In the genomic region with DNA sequence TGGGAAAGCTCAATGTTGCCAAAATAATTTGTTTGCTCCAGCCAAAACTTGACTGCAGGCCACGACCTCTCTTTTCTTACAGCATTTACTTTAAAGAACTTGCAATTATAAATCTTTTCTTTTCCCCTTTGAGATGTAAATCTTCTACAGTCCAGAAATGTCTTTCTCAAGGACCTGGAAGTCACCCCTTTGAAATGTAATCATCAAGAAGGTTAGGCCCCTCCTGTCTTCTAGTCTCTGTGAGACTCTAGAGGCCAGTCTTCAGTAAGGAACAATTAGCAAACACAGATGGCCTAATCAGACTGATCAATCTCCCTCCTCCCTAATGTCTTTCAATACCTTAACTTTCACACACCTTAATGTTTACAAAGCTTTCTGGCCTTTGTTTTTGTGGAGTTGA, we compare ENCODE assay signal across 22 cellular contexts.
"Had no signal": no experiment of that assay in that cellular context is flagged by ENCODE, and none has a peak within 500 bp of the region (broad histone marks: within the 10 kb centered on the region; RNA-seq: fewer than 3 reads in every experiment).

No MANE protein-coding gene starts in this region.

- DNase-seq: dorsolateral prefrontal cortex; effector CD4-positive, alpha-beta T cell; endodermal cell; kidney; left lung; naive thymus-derived CD8-positive, alpha-beta T cell; nephron progenitor cell; occipital lobe; ovary; posterior cingulate gyrus; psoas muscle; right cardiac atrium; spleen; stimulated activated CD4-positive, alpha-beta T cell treated with anti-CD3 and anti-CD28 coated beads, Interleukin-4, amount 100 ng/mL, for 4 hours; stimulated activated naive CD8-positive, alpha-beta T cell treated with anti-CD3 and anti-CD28 coated beads, Interleukin-15, Interleukin-2, amounts not matched to agents 100 U/mL and 50 U/mL, for 24 hours; substantia nigra; testis; tibial artery had no signal

- H3K9me3 ChIP-seq: esophagus muscularis mucosa, ovary, psoas muscle, spleen, testis, tibial artery had no signal

- H3K4me1 Mint-ChIP-seq: naive thymus-derived CD8-positive, alpha-beta T cell; stimulated activated memory B cell treated with anti-CD40 and anti-IgM and Interleukin-4, amounts not matched to agents 10 μg/mL and 1 μg/mL and 100 μg/mL, for 72 hours had no signal

- H3K4me3 ChIP-seq: dorsolateral prefrontal cortex, esophagus muscularis mucosa, left lung, ovary, psoas muscle, skin epidermis, spleen, testis, tibial artery had no signal

- H3K27me3 ChIP-seq: dorsolateral prefrontal cortex, esophagus muscularis mucosa, left lung, ovary, spleen, testis, tibial artery had no signal

- H3K4me1 ChIP-seq: left lung, psoas muscle, spleen, testis had no signal

- H3K36me3 Mint-ChIP-seq: naive thymus-derived CD8-positive, alpha-beta T cell; stimulated activated memory B cell treated with anti-CD40 and anti-IgM and Interleukin-4, amounts not matched to agents 10 μg/mL and 1 μg/mL and 100 μg/mL, for 72 hours; type B pancreatic cell had no signal

- H3K4me3 Mint-ChIP-seq: endodermal cell; naive thymus-derived CD8-positive, alpha-beta T cell; nephron progenitor cell; stimulated activated memory B cell treated with anti-CD40 and anti-IgM and Interleukin-4, amounts not matched to agents 10 μg/mL and 1 μg/mL and 100 μg/mL, for 72 hours; type B pancreatic cell had no signal

- H3K9me3 Mint-ChIP-seq: endodermal cell; nephron progenitor cell; stimulated activated memory B cell treated with anti-CD40 and anti-IgM and Interleukin-4, amounts not matched to agents 10 μg/mL and 1 μg/mL and 100 μg/mL, for 72 hours; type B pancreatic cell had no signal

- H3K27me3 Mint-ChIP-seq: naive thymus-derived CD8-positive, alpha-beta T cell; stimulated activated memory B cell treated with anti-CD40 and anti-IgM and Interleukin-4, amounts not matched to agents 10 μg/mL and 1 μg/mL and 100 μg/mL, for 72 hours; type B pancreatic cell had no signal

- H3K27ac Mint-ChIP-seq: endodermal cell; naive thymus-derived CD8-positive, alpha-beta T cell; nephron progenitor cell; stimulated activated memory B cell treated with anti-CD40 and anti-IgM and Interleukin-4, amounts not matched to agents 10 μg/mL and 1 μg/mL and 100 μg/mL, for 72 hours; type B pancreatic cell had no signal

- ATAC-seq: left lung; naive thymus-derived CD8-positive, alpha-beta T cell; psoas muscle; right cardiac atrium; stimulated activated memory B cell treated with anti-CD40 and anti-IgM and Interleukin-4, amounts not matched to agents 10 μg/mL and 1 μg/mL and 100 μg/mL, for 72 hours; stimulated activated naive CD8-positive, alpha-beta T cell treated with anti-CD3 and anti-CD28 coated beads, Interleukin-15, Interleukin-2, amounts not matched to agents 100 U/mL and 50 U/mL, for 24 hours had no signal

- H3K36me3 ChIP-seq: esophagus muscularis mucosa, left lung, ovary, spleen, tibial artery had no signal

- H3K27ac ChIP-seq: dorsolateral prefrontal cortex, esophagus muscularis mucosa, left lung, ovary, psoas muscle, skin epidermis, spleen, testis, tibial artery had no signal
